Comparison of ENCODE assay signal across 8 cellular contexts in genomic region chr1:175338447-175339135, GRCh38.
A peak's percentile ranks its signal among the peaks of the same experiment; 100 is the strongest.
DNase-seq lines count a peak whose midpoint lies in the region; ATAC-seq and TF ChIP-seq lines count a peak whose summit lies in the region.

No MANE protein-coding gene starts in this region.

- H3K36me3 Mint-ChIP-seq in CD4-positive, alpha-beta memory T cell, result no peaks in the 10 kb centered on the region
- no peaks in the 10 kb centered on the region for H3K36me3 Mint-ChIP-seq in activated CD8-positive, alpha-beta T cell treated with anti-CD3 and anti-CD28 coated beads for 36 hours (ENCODE audit: low read depth)

- no peaks in the 10 kb centered on the region for H3K4me1 ChIP-seq in CD4-positive, alpha-beta memory T cell (ENCODE audit: insufficient read depth, low read length)
- H3K4me1 ChIP-seq in tibial artery, result no peaks in the 10 kb centered on the region

- peak; percentile 27 to 61 (median 45) for DNase-seq in CD4-positive, alpha-beta memory T cell
- DNase-seq in MG63 (peak; percentile 14), foreskin fibroblast (no peak), tibial artery (no peak)
- peak; percentile 79 for DNase-seq in activated CD8-positive, alpha-beta T cell treated with anti-CD3 and anti-CD28 coated beads for 36 hours
- DNase-seq in stimulated activated CD4-positive, alpha-beta T cell treated with anti-CD3 and anti-CD28 coated beads, TNF-alpha, amount 100 ng/mL, for 24 hours (ENCODE audit: low read depth in 3 of 3), result peak; percentile 27 to 66 (median 34)

- H3K36me3 ChIP-seq in CD4-positive, alpha-beta memory T cell (ENCODE audit: insufficient read depth, low read length), result no peaks in the 10 kb centered on the region
- no peaks in the 10 kb centered on the region for H3K36me3 ChIP-seq in MG63
- H3K36me3 ChIP-seq in tibial artery, result no peaks in the 10 kb centered on the region

- CTCF ChIA-PET in CD4-positive, alpha-beta memory T cell (lab: Charles Lee; ENCODE audit: partially characterized antibody), result interaction anchor here (0.8 to 5.7 kb wide), 11 partner anchors 8 to 192 kb away, joined by 3 to 28 read pairs (median 7); no protein-coding TSS in a partner anchor
- CTCF ChIA-PET in activated CD8-positive, alpha-beta T cell treated with anti-CD3 and anti-CD28 coated beads for 36 hours (lab: Charles Lee), result interaction anchor here (0.7 to 5.4 kb wide), 22 partner anchors 8 to 309 kb away, joined by 3 to 50 read pairs (median 5); no protein-coding TSS in a partner anchor

- peak; percentile 80 for TF ChIP-seq CTCF in activated CD8-positive, alpha-beta T cell treated with anti-CD3 and anti-CD28 coated beads for 36 hours (IDR thresholded peaks at IDR 0.05)
- TF ChIP-seq CTCF in foreskin fibroblast (IDR thresholded peaks at IDR 0.05; ENCODE audit: low read depth, low read length) (peak; percentile 2), tibial artery (IDR thresholded peaks at IDR 0.05) (peak in 1 of 2 experiments; percentile 23)

- H3K4me3 Mint-ChIP-seq in CD4-positive, alpha-beta memory T cell, result no peak overlapping the region
- H3K4me3 Mint-ChIP-seq in activated CD8-positive, alpha-beta T cell treated with anti-CD3 and anti-CD28 coated beads for 36 hours, result no peak overlapping the region

- H3K4me3 ChIP-seq in CD4-positive, alpha-beta memory T cell (ENCODE audit: low read length in 2 of 2), result no peak overlapping the region
- no peak overlapping the region for H3K4me3 ChIP-seq in MG63
- H3K4me3 ChIP-seq in foreskin fibroblast (ENCODE audit: low read depth in 1 of 2, low read length in 2 of 2), result no peak overlapping the region
- no peak overlapping the region for H3K4me3 ChIP-seq in tibial artery

- intact Hi-C loops in CD4-positive, alpha-beta memory T cell (cut with micrococcal nuclease), result loop anchor here (1.0 kb wide), 1 partner anchor 183 kb away; no protein-coding TSS in a partner anchor
- intact Hi-C loops in activated CD8-positive, alpha-beta T cell treated with anti-CD3 and anti-CD28 coated beads for 36 hours (cut with micrococcal nuclease), result no loop called here
- intact Hi-C loops in tibial artery (cut with DNase I; ENCODE audit: low total_unique reads), result no loop called here

- H3K9me3 ChIP-seq in CD4-positive, alpha-beta memory T cell (ENCODE audit: control insufficient read depth in 1 of 2, low read length in 2 of 2), result no peaks in the 10 kb centered on the region
- H3K9me3 ChIP-seq in MG63, result no peaks in the 10 kb centered on the region
- no peaks in the 10 kb centered on the region for H3K9me3 ChIP-seq in tibial artery

- H3K27me3 Mint-ChIP-seq in CD4-positive, alpha-beta memory T cell, result peaks cover 18 to 26% of the 10 kb centered on the region in 2 donors
- peaks cover 16% of the 10 kb centered on the region for H3K27me3 Mint-ChIP-seq in activated CD8-positive, alpha-beta T cell treated with anti-CD3 and anti-CD28 coated beads for 36 hours

- POLR2A ChIA-PET in CD4-positive, alpha-beta memory T cell (lab: Charles Lee; ENCODE audit: partially characterized antibody), result no interaction called here
- POLR2A ChIA-PET in activated CD8-positive, alpha-beta T cell treated with anti-CD3 and anti-CD28 coated beads for 36 hours (lab: Charles Lee), result no interaction called here

- H3K27me3 ChIP-seq in CD4-positive, alpha-beta memory T cell (ENCODE audit: insufficient read depth, low read length), result no peaks in the 10 kb centered on the region
- H3K27me3 ChIP-seq in MG63, result peaks cover 3% of the 10 kb centered on the region; the same call in 1 of the 2 replicates
- H3K27me3 ChIP-seq in tibial artery, result peaks cover 0 to 4% of the 10 kb centered on the region in 2 donors

- H3K27ac Mint-ChIP-seq in CD4-positive, alpha-beta memory T cell, result no peak overlapping the region
- H3K27ac Mint-ChIP-seq in activated CD8-positive, alpha-beta T cell treated with anti-CD3 and anti-CD28 coated beads for 36 hours, result no peak overlapping the region

- no peaks in the 10 kb centered on the region for H3K9me3 Mint-ChIP-seq in CD4-positive, alpha-beta memory T cell
- no peaks in the 10 kb centered on the region for H3K9me3 Mint-ChIP-seq in activated CD8-positive, alpha-beta T cell treated with anti-CD3 and anti-CD28 coated beads for 36 hours

- no peak overlapping the region for H3K27ac ChIP-seq in CD4-positive, alpha-beta memory T cell (ENCODE audit: low read depth, low read length)
- no peak overlapping the region for H3K27ac ChIP-seq in tibial artery

- ATAC-seq in GM21360 (IDR thresholded peaks at IDR 0.05; ENCODE audit: unreplicated experiment) (peak; percentile 81), GM21528 (IDR thresholded peaks at IDR 0.05; ENCODE audit: low FRiP score, unreplicated experiment) (no peak)
- ATAC-seq in activated CD8-positive, alpha-beta T cell treated with anti-CD3 and anti-CD28 coated beads for 36 hours, result peak; percentile 100

- peaks cover 0 to 6% (median 4%) of the 10 kb centered on the region in 4 donors for H3K4me1 Mint-ChIP-seq in CD4-positive, alpha-beta memory T cell
- H3K4me1 Mint-ChIP-seq in activated CD8-positive, alpha-beta T cell treated with anti-CD3 and anti-CD28 coated beads for 36 hours (ENCODE audit: low read depth), result peaks cover 4% of the 10 kb centered on the region

Comparison
In these comparisons a context has a peak if more than half of its experiments do, and no peak if none do; other contexts are left out.
1. DNase-seq: peak in CD4-positive, alpha-beta memory T cell (5 of 5), MG63 (single experiment), activated CD8-positive, alpha-beta T cell treated with anti-CD3 and anti-CD28 coated beads for 36 hours (single experiment) and stimulated activated CD4-positive, alpha-beta T cell treated with anti-CD3 and anti-CD28 coated beads, TNF-alpha, amount 100 ng/mL, for 24 hours (3 of 3); none in foreskin fibroblast (0 of 2) and tibial artery (0 of 2).